18 cellular contexts compared by ENCODE assay signal in the genomic region with DNA sequence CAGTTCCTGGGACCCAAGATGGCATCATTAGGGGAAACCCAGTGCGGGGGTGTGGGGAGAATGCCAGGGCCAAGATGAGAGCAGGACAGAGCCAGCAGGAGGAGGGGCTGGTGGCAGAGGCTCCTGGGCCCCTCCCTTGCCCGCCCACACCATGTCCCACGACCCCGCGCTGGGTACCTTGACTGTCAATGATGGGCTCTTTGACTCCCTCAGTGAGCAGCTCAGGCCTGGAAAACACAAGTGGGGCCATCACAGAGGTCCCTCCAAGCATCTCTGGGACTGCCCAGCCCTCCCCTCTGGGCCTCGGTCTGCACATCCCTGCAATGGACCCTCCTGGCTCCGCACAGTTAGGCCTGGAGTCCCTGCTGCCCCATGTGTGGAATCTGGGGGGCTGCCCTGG.
DNase-seq lines count a peak whose midpoint lies in the region; ATAC-seq and TF ChIP-seq lines count a peak whose summit lies in the region.
"Had no signal": no experiment of that assay in that cellular context is flagged by ENCODE, and none has a peak within 500 bp of the region (broad histone marks: within the 10 kb centered on the region; RNA-seq: fewer than 3 reads in every experiment).

No MANE protein-coding gene starts in this region.

- H3K4me1 ChIP-seq in DND-41 (ENCODE audit: insufficient read depth, low read length) = no peaks in the 10 kb centered on the region
- no peaks in the 10 kb centered on the region for H3K4me1 ChIP-seq in foreskin keratinocyte
- no peaks in the 10 kb centered on the region for H3K4me1 ChIP-seq in sigmoid colon
- H3K4me1 ChIP-seq: BLaER1 had no signal

- POLR2A ChIA-PET in activated CD4-positive, alpha-beta T cell treated with anti-CD3 and anti-CD28 coated beads for 36 hours (lab: Charles Lee) = no interaction called here

- no peak for TF ChIP-seq EP300 in sigmoid colon (IDR thresholded peaks at IDR 0.05)

- H3K4me1 Mint-ChIP-seq in activated CD4-positive, alpha-beta T cell treated with anti-CD3 and anti-CD28 coated beads for 36 hours = peaks cover 4% of the 10 kb centered on the region
- H3K4me1 Mint-ChIP-seq in activated CD4-positive, alpha-beta T cell treated with anti-CD3 and anti-CD28 coated beads, Interleukin-2, amount 10 ng/mL, durations not matched to agents 24 days and 14 days = no peaks in the 10 kb centered on the region

- peaks cover 6% of the 10 kb centered on the region for H3K36me3 Mint-ChIP-seq in activated CD4-positive, alpha-beta T cell treated with anti-CD3 and anti-CD28 coated beads for 36 hours (ENCODE audit: low read depth)
- H3K36me3 Mint-ChIP-seq in activated CD4-positive, alpha-beta T cell treated with anti-CD3 and anti-CD28 coated beads, Interleukin-2, amount 10 ng/mL, durations not matched to agents 24 days and 14 days (ENCODE audit: low read depth) = peaks cover 9% of the 10 kb centered on the region

- no peaks in the 10 kb centered on the region for H3K79me2 ChIP-seq in DND-41 (ENCODE audit: insufficient read depth, low read length)

- no peaks in the 10 kb centered on the region for H3K27me3 Mint-ChIP-seq in activated CD4-positive, alpha-beta T cell treated with anti-CD3 and anti-CD28 coated beads for 36 hours
- no peaks in the 10 kb centered on the region for H3K27me3 Mint-ChIP-seq in activated CD4-positive, alpha-beta T cell treated with anti-CD3 and anti-CD28 coated beads, Interleukin-2, amount 10 ng/mL, durations not matched to agents 24 days and 14 days

- H3K27me3 ChIP-seq in DND-41 (ENCODE audit: insufficient read depth, low read length, poor library complexity) (no peaks in the 10 kb centered on the region), foreskin keratinocyte (no peaks in the 10 kb centered on the region), sigmoid colon (no peaks in the 10 kb centered on the region)
- H3K27me3 ChIP-seq: BLaER1 had no signal

- no peak for TF ChIP-seq POLR2A in sigmoid colon (IDR thresholded peaks at IDR 0.05)

- no peak overlapping the region for H2AFZ ChIP-seq in DND-41 (ENCODE audit: low read depth, low read length)

- H3K9ac ChIP-seq in DND-41 (ENCODE audit: low read depth, low read length) = no peak overlapping the region
- H3K9ac ChIP-seq: BLaER1 had no signal

- no peak overlapping the region for H3K4me2 ChIP-seq in DND-41 (ENCODE audit: insufficient read depth, low read length)
- H3K4me2 ChIP-seq: BLaER1 had no signal

- H3K9me3 ChIP-seq in DND-41 (ENCODE audit: insufficient read depth, low read length, severe bottlenecking) (no peaks in the 10 kb centered on the region), sigmoid colon (no peaks in the 10 kb centered on the region)
- H3K9me3 ChIP-seq: BLaER1 had no signal

- peak; percentile 19 for DNase-seq in activated CD4-positive, alpha-beta T cell treated with anti-CD3 and anti-CD28 coated beads for 36 hours
- no peak for DNase-seq in activated CD4-positive, alpha-beta T cell treated with anti-CD3 and anti-CD28 coated beads, Interleukin-2, amount 10 ng/mL, durations not matched to agents 24 days and 14 days
- no peak for DNase-seq in DND-41
- no peak for DNase-seq in foreskin keratinocyte
- DNase-seq in sigmoid colon = peak; percentile 54
- no peak for DNase-seq in NCI-H1436 treated with DMSO at 0.1 percent for 48 hours (lab: John Stamatoyannopoulos, UW)
- no peak for DNase-seq in NCI-H2227 treated with DMSO at 0.1 percent for 48 hours (lab: John Stamatoyannopoulos, UW)
- no peak for DNase-seq in mucosa of gallbladder (ENCODE audit: low spot score)
- DNase-seq: 8988T; CD8-positive, alpha-beta T cell; DMS79 treated with DMSO at 0.1 percent for 48 hours; NCI-H1105 treated with DMSO at 0.1 percent for 48 hours; NCI-H187 treated with DMSO at 0.1 percent for 48 hours; NCI-H446; NCI-H69; NK-92 treated with Interleukin-12 subunit alpha and Interleukin-12 subunit beta, amount 100 ng/mL, for 24 hours had no signal

- H4K20me1 ChIP-seq in DND-41 (ENCODE audit: insufficient read depth, low read length) = no peaks in the 10 kb centered on the region
- H4K20me1 ChIP-seq: BLaER1 had no signal

- no peaks in the 10 kb centered on the region for H3K9me3 Mint-ChIP-seq in activated CD4-positive, alpha-beta T cell treated with anti-CD3 and anti-CD28 coated beads for 36 hours (ENCODE audit: low read depth)
- H3K9me3 Mint-ChIP-seq in activated CD4-positive, alpha-beta T cell treated with anti-CD3 and anti-CD28 coated beads, Interleukin-2, amount 10 ng/mL, durations not matched to agents 24 days and 14 days = no peaks in the 10 kb centered on the region
- H3K9me3 Mint-ChIP-seq: CD8-positive, alpha-beta T cell had no signal

- no peak for TF ChIP-seq CTCF in DND-41 (IDR thresholded peaks at IDR 0.05; ENCODE audit: borderline replicate concordance, extremely low read depth, low read length, poor library complexity, severe bottlenecking)
- TF ChIP-seq CTCF in foreskin keratinocyte (conservative IDR thresholded peaks at IDR 0.05) = no peak
- no peak for TF ChIP-seq CTCF in sigmoid colon (IDR thresholded peaks at IDR 0.05)

- ATAC-seq in activated CD4-positive, alpha-beta T cell treated with anti-CD3 and anti-CD28 coated beads for 36 hours = no peak
- ATAC-seq in DND-41 (ENCODE audit: insufficient read depth, low read depth) (peak; percentile 33; the same call in 2 of the 3 replicates), foreskin keratinocyte (peak; percentile 4)
- ATAC-seq: CD8-positive, alpha-beta T cell; HCT116 had no signal

- no peak overlapping the region for H3K27ac Mint-ChIP-seq in activated CD4-positive, alpha-beta T cell treated with anti-CD3 and anti-CD28 coated beads for 36 hours
- no peak overlapping the region for H3K27ac Mint-ChIP-seq in activated CD4-positive, alpha-beta T cell treated with anti-CD3 and anti-CD28 coated beads, Interleukin-2, amount 10 ng/mL, durations not matched to agents 24 days and 14 days
- H3K27ac Mint-ChIP-seq: CD8-positive, alpha-beta T cell had no signal

- H3K4me3 Mint-ChIP-seq in activated CD4-positive, alpha-beta T cell treated with anti-CD3 and anti-CD28 coated beads for 36 hours = no peak overlapping the region
- H3K4me3 Mint-ChIP-seq in activated CD4-positive, alpha-beta T cell treated with anti-CD3 and anti-CD28 coated beads, Interleukin-2, amount 10 ng/mL, durations not matched to agents 24 days and 14 days = no peak overlapping the region
- H3K4me3 Mint-ChIP-seq: CD8-positive, alpha-beta T cell had no signal

- H3K27ac ChIP-seq in DND-41 (ENCODE audit: low read length) = no peak overlapping the region
- H3K27ac ChIP-seq in foreskin keratinocyte = no peak overlapping the region
- no peak overlapping the region for H3K27ac ChIP-seq in sigmoid colon
- H3K27ac ChIP-seq: BLaER1 had no signal

- CTCF ChIA-PET in activated CD4-positive, alpha-beta T cell treated with anti-CD3 and anti-CD28 coated beads for 36 hours (lab: Charles Lee) = no interaction called here

- 87 to 92% methylated on average over 7 of the region's 7 CpGs for WGBS in sigmoid colon, 2 donors

- H3K4me3 ChIP-seq in DND-41 (ENCODE audit: low read depth in 1 of 2, low read length in 2 of 2) (no peak overlapping the region), sigmoid colon (no peak overlapping the region)
- H3K4me3 ChIP-seq: BLaER1 had no signal

- peaks cover 7% of the 10 kb centered on the region; the same call in 1 of the 2 replicates for H3K36me3 ChIP-seq in DND-41 (ENCODE audit: insufficient read depth, low read length)
- H3K36me3 ChIP-seq in sigmoid colon = peaks cover 0 to 12% (median 8%) of the 10 kb centered on the region in 4 donors

- intact Hi-C loops in activated CD4-positive, alpha-beta T cell treated with anti-CD3 and anti-CD28 coated beads for 36 hours (cut with DNase I, micrococcal nuclease) = no loop called here
- intact Hi-C loops in activated CD4-positive, alpha-beta T cell treated with anti-CD3 and anti-CD28 coated beads, Interleukin-2, amount 10 ng/mL, durations not matched to agents 24 days and 14 days (cut with micrococcal nuclease) = no loop called here
- intact Hi-C loops in sigmoid colon (cut with DNase I) = no loop called here

Comparison
In these comparisons a context has a peak if more than half of its experiments do, and no peak if none do; other contexts are left out.
1. DNase-seq: peak in activated CD4-positive, alpha-beta T cell treated with anti-CD3 and anti-CD28 coated beads for 36 hours (single experiment) and sigmoid colon (single experiment); none in activated CD4-positive, alpha-beta T cell treated with anti-CD3 and anti-CD28 coated beads, Interleukin-2, amount 10 ng/mL, durations not matched to agents 24 days and 14 days (single experiment), DND-41 (single experiment), foreskin keratinocyte (0 of 2), NCI-H1436 treated with DMSO at 0.1 percent for 48 hours (single experiment), NCI-H2227 treated with DMSO at 0.1 percent for 48 hours (single experiment) and mucosa of gallbladder (single experiment).